17 cellular contexts compared by ENCODE assay signal in the genomic region with DNA sequence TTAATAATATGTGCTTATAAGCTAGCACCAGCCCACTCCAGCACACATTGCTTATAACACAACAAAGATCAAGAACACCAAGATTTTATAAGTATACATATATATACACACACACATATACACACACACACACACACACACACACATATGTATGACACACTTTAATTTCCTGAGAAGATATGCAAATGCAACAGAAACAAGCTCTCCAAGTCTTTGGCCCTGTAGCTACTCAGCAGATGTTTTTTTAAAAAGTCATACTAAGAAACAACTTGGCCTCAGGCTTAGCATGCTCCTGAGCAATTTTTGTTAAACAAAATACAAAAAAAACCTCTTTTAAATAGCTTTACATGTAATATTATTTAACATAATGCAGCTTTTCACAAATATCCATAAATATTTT. TPM values are rescaled to one million over a fixed set of nuclear protein-coding genes. Genes with fewer than 3 reads are reported as not detected.
DNase-seq lines count a peak whose midpoint lies in the region; ATAC-seq and TF ChIP-seq lines count a peak whose summit lies in the region.
"Had no signal": no experiment of that assay in that cellular context is flagged by ENCODE, and none has a peak within 500 bp of the region (broad histone marks: within the 10 kb centered on the region; RNA-seq: fewer than 3 reads in every experiment).

No MANE protein-coding gene starts in this region.

- H2AK9ac ChIP-seq in IMR-90 (replicated peaks; ENCODE audit: low read depth, low read length, poor library complexity): no peak overlapping the region

- no peak for TF ChIP-seq POLR2A in IMR-90 (IDR thresholded peaks at IDR 0.05; ENCODE audit: low read depth, low read length)

- H4K8ac ChIP-seq in IMR-90 (ENCODE audit: low read depth in 2 of 2, low read length in 2 of 2) (no peak overlapping the region), trophoblast cell (ENCODE audit: low read depth, low read length) (no peak overlapping the region)

- H2BK12ac ChIP-seq in trophoblast cell (ENCODE audit: low read length): no peak overlapping the region

- H4K12ac ChIP-seq in trophoblast cell (ENCODE audit: low read depth, low read length): no peak overlapping the region

- H3K14ac ChIP-seq in IMR-90 (replicated peaks; ENCODE audit: low read depth, low read length) (no peak overlapping the region), trophoblast cell (ENCODE audit: low read length) (no peak overlapping the region)

- H4K5ac ChIP-seq in IMR-90 (ENCODE audit: low read depth, low read length): no peak overlapping the region

- BruUV-seq in IMR-90 (replicated peaks; lab: Mats Ljungman, UMichigan): no TSS peak

- CTCF ChIA-PET in IMR-90 (lab: Yijun Ruan, JAX): no interaction called here

- no peak overlapping the region for H3K23ac ChIP-seq in IMR-90 (ENCODE audit: low read depth, low read length)
- no peak overlapping the region for H3K23ac ChIP-seq in trophoblast cell (ENCODE audit: low read length)

- no peak overlapping the region for H2BK20ac ChIP-seq in IMR-90 (ENCODE audit: low read depth, low read length)

- H3K27ac ChIP-seq in IMR-90 (ENCODE audit: insufficient read depth, low read length) (no peak overlapping the region), trophoblast cell (ENCODE audit: low read depth, low read length) (no peak overlapping the region)
- H3K27ac ChIP-seq: 22Rv1 had no signal

- ATAC-seq in IMR-90 (ENCODE audit: low read depth): peak; percentile 27; the same call in 1 of the 2 replicates
- ATAC-seq in HG03571 (IDR thresholded peaks at IDR 0.05; ENCODE audit: unreplicated experiment): no peak
- no peak for ATAC-seq in HG03432 (IDR thresholded peaks at IDR 0.05; ENCODE audit: unreplicated experiment)
- ATAC-seq in HG02571 (IDR thresholded peaks at IDR 0.05; ENCODE audit: unreplicated experiment): no peak
- ATAC-seq: CD8-positive, alpha-beta T cell; GM23338 had no signal

- H4K91ac ChIP-seq in IMR-90 (ENCODE audit: insufficient read depth, low read depth, low read length) (no peak overlapping the region), trophoblast cell (ENCODE audit: low read depth, low read length) (no peak overlapping the region)

- no peak overlapping the region for H3K56ac ChIP-seq in IMR-90 (ENCODE audit: extremely low read depth, insufficient read depth, low read length)

- no peaks in the 10 kb centered on the region for H3K36me3 ChIP-seq in IMR-90 (ENCODE audit: control insufficient read depth, insufficient read depth, low read length)
- no peaks in the 10 kb centered on the region for H3K36me3 ChIP-seq in trophoblast cell (ENCODE audit: control insufficient read depth in 1 of 2, insufficient read depth in 2 of 2, low read length in 2 of 2)

- H3K79me1 ChIP-seq in IMR-90 (ENCODE audit: low read depth in 1 of 2, low read length in 2 of 2) (no peaks in the 10 kb centered on the region), trophoblast cell (ENCODE audit: low read length) (no peaks in the 10 kb centered on the region)

- H2AK5ac ChIP-seq in IMR-90 (ENCODE audit: low read depth, low read length) (no peak overlapping the region), trophoblast cell (ENCODE audit: low read length) (no peak overlapping the region)

- H3K4me2 ChIP-seq in IMR-90 (ENCODE audit: low read depth, low read length) (no peak overlapping the region), trophoblast cell (ENCODE audit: low read length) (no peak overlapping the region)
- H3K4me2 ChIP-seq: GM23338 had no signal

- DNase-seq in EH (ENCODE audit: low read depth): peak; percentile 49
- peak; percentile 49 for DNase-seq in IMR-90
- peak; percentile 67 for DNase-seq in epithelial cell of esophagus (ENCODE audit: low read depth)
- DNase-seq in trophoblast cell: peak; percentile 10 to 68
- DNase-seq: CD8-positive, alpha-beta T cell; COR-L47; DMS153; DMS79 treated with DMSO at 0.1 percent for 48 hours; H7; KBM-7 had no signal

- POLR2A ChIA-PET in IMR-90 (lab: Charles Lee; ENCODE audit: unreplicated experiment): interaction anchor here (0.6 kb wide), 2 partner anchors 14 to 217 kb away, joined by 3 read pairs; no protein-coding TSS in a partner anchor

- peaks cover 5% of the 10 kb centered on the region; the same call in 1 of the 2 replicates for H3K4me1 ChIP-seq in IMR-90 (ENCODE audit: control insufficient read depth, insufficient read depth, low read length)
- H3K4me1 ChIP-seq in trophoblast cell (ENCODE audit: control insufficient read depth in 1 of 2, insufficient read depth in 2 of 2, low read length in 2 of 2): no peaks in the 10 kb centered on the region

- no peak overlapping the region for H3K4me3 ChIP-seq in IMR-90 (ENCODE audit: insufficient read depth, low read depth, low read length)
- H3K4me3 ChIP-seq in epithelial cell of esophagus (ENCODE audit: low read length): no peak overlapping the region
- no peak overlapping the region for H3K4me3 ChIP-seq in trophoblast cell (ENCODE audit: low read depth, low read length)
- H3K4me3 ChIP-seq: GM23338 had no signal

- H2BK15ac ChIP-seq in IMR-90 (ENCODE audit: low read depth, low read length): no peak overlapping the region

- no peak overlapping the region for H2BK120ac ChIP-seq in IMR-90 (ENCODE audit: low read depth, low read length)
- H2BK120ac ChIP-seq in trophoblast cell (ENCODE audit: insufficient read depth, low read length, poor library complexity): no peak overlapping the region

- TF ChIP-seq RAD21 in IMR-90 (IDR thresholded peaks at IDR 0.05; ENCODE audit: low read length): no peak

- intact Hi-C loops in IMR-90 (cut with micrococcal nuclease): no loop called here

- no peak overlapping the region for H3K4ac ChIP-seq in IMR-90 (ENCODE audit: low read depth, low read length)
- H3K4ac ChIP-seq in trophoblast cell (ENCODE audit: low read depth, low read length): no peak overlapping the region

- in situ Hi-C loops in IMR-90 (cut with MboI; ENCODE audit: low sequenced_read_pairs): no loop called here

- dilution Hi-C loops in IMR-90 (cut with HindIII; ENCODE audit: low sequenced_read_pairs, unreplicated experiment): no loop called here

- H4K20me1 ChIP-seq in IMR-90 (ENCODE audit: insufficient read depth, low read length): no peaks in the 10 kb centered on the region

- H3K18ac ChIP-seq in IMR-90 (ENCODE audit: low read depth, low read length) (no peak overlapping the region), trophoblast cell (ENCODE audit: low read length) (no peak overlapping the region)

- H2BK5ac ChIP-seq in IMR-90 (ENCODE audit: low read depth, low read length, poor library complexity, severe bottlenecking): no peak overlapping the region
- no peak overlapping the region for H2BK5ac ChIP-seq in trophoblast cell (ENCODE audit: low read depth, low read length, poor library complexity)

- H3K27me3 ChIP-seq in IMR-90 (ENCODE audit: control insufficient read depth, insufficient read depth, low read length): no peaks in the 10 kb centered on the region
- H3K27me3 ChIP-seq in trophoblast cell (ENCODE audit: insufficient read depth, low read length): no peaks in the 10 kb centered on the region

- peaks cover 2% of the 10 kb centered on the region; the same call in 1 of the 2 replicates for H3K9me1 ChIP-seq in IMR-90 (ENCODE audit: insufficient read depth, low read length)

- H3K9me3 ChIP-seq in IMR-90 (ENCODE audit: control insufficient read depth, insufficient read depth, low read length) (no peaks in the 10 kb centered on the region), trophoblast cell (ENCODE audit: insufficient read depth, low read depth, low read length) (no peaks in the 10 kb centered on the region)

- H3K79me2 ChIP-seq in trophoblast cell (ENCODE audit: control insufficient read depth, insufficient read depth, low read length, poor library complexity): no peaks in the 10 kb centered on the region

- H3K9ac ChIP-seq in IMR-90 (ENCODE audit: low read depth, low read length) (no peak overlapping the region), trophoblast cell (ENCODE audit: low read length) (no peak overlapping the region)

- no peak for TF ChIP-seq CTCF in IMR-90 (conservative IDR thresholded peaks at IDR 0.05; ENCODE audit: low read depth, low read length)
- TF ChIP-seq CTCF in epithelial cell of esophagus (IDR thresholded peaks at IDR 0.05; ENCODE audit: insufficient read depth, low read depth, low read length, missing control alignments): no peak

- no peak overlapping the region for H2AFZ ChIP-seq in IMR-90 (replicated peaks; ENCODE audit: low read length, poor library complexity)
- H2AFZ ChIP-seq in trophoblast cell (ENCODE audit: insufficient read depth, low read length, poor library complexity): no peak overlapping the region
- H2AFZ ChIP-seq: GM23338 had no signal

TF ChIP-seq in IMR-90, 13 proteins besides CTCF, POLR2A, EP300 and RAD21:
- no peak for TF ChIP-seq USF2 (IDR thresholded peaks at IDR 0.05; ENCODE audit: low read depth, low read length)
- TF ChIP-seq NFE2L2 (IDR thresholded peaks at IDR 0.05; ENCODE audit: low read depth, low read length): no peak
- no peak for TF ChIP-seq RFX5 (IDR thresholded peaks at IDR 0.05; ENCODE audit: low read depth, low read length)
- no peak for TF ChIP-seq SMC3 (IDR thresholded peaks at IDR 0.05; ENCODE audit: low read depth, low read length)
- TF ChIP-seq CEBPB (IDR thresholded peaks at IDR 0.05; ENCODE audit: low read depth, low read length): no peak

RNA-seq across cellular contexts. Expression of gene TNFSF18, which starts 11.1 kb away (rescaled TPM):
- total RNA-seq in IMR-90 (2012; rRNA removed): 0.18 and 0.28 TPM in 2 replicates
- polyA plus RNA-seq in IMR-90 (2012; rRNA removed): 0.04 and 0.12 TPM in 2 replicates
- polyA plus RNA-seq in IMR-90 (2012; cell fraction: cytosol; rRNA removed): 0.02 TPM in 1 of 2 replicates, not detected in the other
- polyA plus RNA-seq in IMR-90 (2012; cell fraction: nucleus; rRNA removed; ENCODE audit: low replicate concordance): 0.31 TPM in 1 of 2 replicates, not detected in the other
- polyA plus RNA-seq in trophoblast cell (2013): 0.06 and 0.08 TPM in 2 replicates
- total RNA-seq: A673; CD8-positive, alpha-beta T cell; GM23338; H7 had no signal
- polyA plus RNA-seq: CD14-positive monocyte, GM23338 had no signal
